In genomic region chr11:13098067-13098466, GRCh38 we compare ENCODE assay signal across 10 cellular contexts.
DNase-seq lines count a peak whose midpoint lies in the region; ATAC-seq lines count a peak whose summit lies in the region.
"Had no signal": no experiment of that assay in that cellular context is flagged by ENCODE, and none has a peak within 500 bp of the region (broad histone marks: within the 10 kb centered on the region; RNA-seq: fewer than 3 reads in every experiment).

No MANE protein-coding gene starts in this region.

- H3K23ac ChIP-seq in neuronal stem cell (ENCODE audit: low read depth, low read length, poor library complexity) = no peak overlapping the region

- no peak overlapping the region for H2BK12ac ChIP-seq in neuronal stem cell (ENCODE audit: low read length)

- no peak for ATAC-seq in GM19397 (IDR thresholded peaks at IDR 0.05; ENCODE audit: unreplicated experiment)
- ATAC-seq: natural killer cell treated with Interleukin-12 subunit alpha and Interleukin-12 subunit beta and Interleukin-15 and Interleukin-18, amount 100 ng/mL, for 72 hours had no signal

- no peaks in the 10 kb centered on the region for H3K9me3 ChIP-seq in neuronal stem cell (replicated peaks in 1 of 2; ENCODE audit: control insufficient read depth in 2 of 2, insufficient read depth in 1 of 2, low read depth in 1 of 2, low read length in 2 of 2)

- no peak overlapping the region for H4K8ac ChIP-seq in neuronal stem cell (ENCODE audit: low read depth, low read length)

- H3K4me1 ChIP-seq in neuronal stem cell (ENCODE audit: control insufficient read depth in 2 of 2, insufficient read depth in 1 of 2, low read depth in 1 of 2, low read length in 2 of 2) = peaks cover 13 to 17% of the 10 kb centered on the region in 2 donors

- H2BK5ac ChIP-seq in neuronal stem cell (ENCODE audit: low read length) = no peak overlapping the region

- no peak overlapping the region for H3K4ac ChIP-seq in neuronal stem cell (ENCODE audit: low read length)

- H2AFZ ChIP-seq in neuronal stem cell (ENCODE audit: low read length) = peak overlapping the region; percentile 51

- H2BK15ac ChIP-seq in neuronal stem cell (ENCODE audit: low read length) = no peak overlapping the region

- H3K27ac ChIP-seq in caudate nucleus (ENCODE audit: low read depth, low read length) = no peak overlapping the region
- H3K27ac ChIP-seq in neuronal stem cell (replicated peaks; ENCODE audit: low read length) = peak overlapping the region; percentile 9

- H3K14ac ChIP-seq in neuronal stem cell (ENCODE audit: low read length) = no peak overlapping the region

- no peak overlapping the region for H3K4me3 ChIP-seq in neuronal stem cell (ENCODE audit: low read length in 2 of 2)

- H3K36me3 ChIP-seq in neuronal stem cell (replicated peaks in 1 of 2; ENCODE audit: control insufficient read depth in 2 of 2, insufficient read depth in 2 of 2, low read length in 2 of 2) = no peaks in the 10 kb centered on the region

- H3K18ac ChIP-seq in neuronal stem cell (ENCODE audit: low read length) = no peak overlapping the region

- no peaks in the 10 kb centered on the region for H3K27me3 ChIP-seq in neuronal stem cell (ENCODE audit: control insufficient read depth in 3 of 3, insufficient read depth in 3 of 3, low read depth in 1 of 3, low read length in 3 of 3)

- H3K79me1 ChIP-seq in neuronal stem cell (ENCODE audit: low read depth, low read length) = no peaks in the 10 kb centered on the region

- H2AK5ac ChIP-seq in neuronal stem cell (ENCODE audit: low read depth, low read length) = no peak overlapping the region

- no peak overlapping the region for H3K9ac ChIP-seq in neuronal stem cell (ENCODE audit: low read depth, low read length, poor library complexity)

- no peak overlapping the region for H3K4me2 ChIP-seq in neuronal stem cell (ENCODE audit: insufficient read depth, low read length, poor library complexity, severe bottlenecking)

- no CpG with 5 or more reads among the region's 3 CpGs for WGBS in neuronal stem cell (ENCODE audit: extremely low coverage in 2 of 2, insufficient read length in 2 of 2, insufficient replicate concordance in 1 of 2), 2 donors

- H2BK120ac ChIP-seq in neuronal stem cell (ENCODE audit: low read depth, low read length) = no peak overlapping the region

- peak; percentile 56 for DNase-seq in DMS53 (lab: John Stamatoyannopoulos, UW)
- peak; percentile 93 for DNase-seq in NCI-H2029 treated with DMSO at 0.1 percent for 48 hours (lab: John Stamatoyannopoulos, UW)
- DNase-seq in caudate nucleus (lab: John Stamatoyannopoulos, UW) = peak in 53 of 61 donors; percentile 3 to 73 (median 42)
- no peak for DNase-seq in neuronal stem cell (ENCODE audit: low spot score)
- DNase-seq in NCI-H187 treated with DMSO at 0.1 percent for 48 hours (lab: John Stamatoyannopoulos, UW) = no peak
- DNase-seq in NCI-H1417 (lab: John Stamatoyannopoulos, UW) = no peak
- no peak for DNase-seq in Kasumi-1 (lab: John Stamatoyannopoulos, UW)
- DNase-seq: stimulated activated CD4-positive, alpha-beta T cell treated with anti-CD3 and anti-CD28 coated beads, Interleukin-2, amount 100 ng/mL, for 48 hours had no signal

- H4K91ac ChIP-seq in neuronal stem cell (ENCODE audit: low read depth, low read length, poor library complexity) = no peak overlapping the region

Comparison
In these comparisons a context has a peak if more than half of its experiments do, and no peak if none do; other contexts are left out.
1. DNase-seq: peak in DMS53 (single experiment), NCI-H2029 treated with DMSO at 0.1 percent for 48 hours (single experiment) and caudate nucleus (53 of 61); none in neuronal stem cell (single experiment), NCI-H187 treated with DMSO at 0.1 percent for 48 hours (single experiment), NCI-H1417 (0 of 3) and Kasumi-1 (0 of 2).